ENCODE assay signal across 30 cellular contexts in genomic region chr3:20905210-20905805, GRCh38.
DNase-seq lines count a peak whose midpoint lies in the region; ATAC-seq and TF ChIP-seq lines count a peak whose summit lies in the region.
"Had no signal": no experiment of that assay in that cellular context is flagged by ENCODE, and none has a peak within 500 bp of the region (broad histone marks: within the 10 kb centered on the region; RNA-seq: fewer than 3 reads in every experiment).

No MANE protein-coding gene starts in this region.

- H4K20me1 ChIP-seq in mammary epithelial cell (ENCODE audit: insufficient read depth, low read length): no peaks in the 10 kb centered on the region

- WGBS in mammary epithelial cell (ENCODE audit: low coverage, missing lambda C conversion rate): 68% methylated on average over 8 of the region's 8 CpGs
- WGBS in trophoblast cell (ENCODE audit: extremely low coverage, insufficient coverage, insufficient read length): no CpG with 5 or more reads among the region's 8 CpGs

- no peak overlapping the region for H4K91ac ChIP-seq in trophoblast cell (ENCODE audit: low read depth, low read length)

- H3K9me3 ChIP-seq in mammary epithelial cell (replicated peaks; ENCODE audit: insufficient read depth, low read length) (no peaks in the 10 kb centered on the region), trophoblast cell (ENCODE audit: insufficient read depth, low read depth, low read length) (no peaks in the 10 kb centered on the region)
- H3K9me3 ChIP-seq: right atrium auricular region, testis had no signal

- H3K27ac Mint-ChIP-seq in activated CD8-positive, alpha-beta T cell treated with anti-CD3 and anti-CD28 coated beads, Interleukin-2, amount 10 ng/mL, durations not matched to agents 7 days and 5 days: no peak overlapping the region
- H3K27ac Mint-ChIP-seq in stimulated activated naive B cell treated with anti-CD40 and anti-IgM and Interleukin-4, amounts not matched to agents 10 μg/mL and 1 μg/mL and 100 μg/mL, for 72 hours: no peak overlapping the region
- H3K27ac Mint-ChIP-seq: activated naive CD4-positive, alpha-beta T cell treated with anti-CD3 and anti-CD28 coated beads, Interleukin-2, amount 50 U/mL, for 72 hours; T-helper 2 cell treated with Interferon-gamma antibody and Interleukin-4, amounts not matched to agents 5 μg/mL and 100 μg/mL, for 36 hours had no signal

- no peak overlapping the region for H3K14ac ChIP-seq in trophoblast cell (ENCODE audit: low read length)

- H3K27me3 ChIP-seq in mammary epithelial cell (ENCODE audit: insufficient read depth, low read length): no peaks in the 10 kb centered on the region
- no peaks in the 10 kb centered on the region for H3K27me3 ChIP-seq in trophoblast cell (ENCODE audit: insufficient read depth, low read length)
- H3K27me3 ChIP-seq: cardiac muscle cell, right atrium auricular region, testis had no signal

- H3K27me3 Mint-ChIP-seq in activated CD8-positive, alpha-beta T cell treated with anti-CD3 and anti-CD28 coated beads, Interleukin-2, amount 10 ng/mL, durations not matched to agents 7 days and 5 days (ENCODE audit: low read depth): no peaks in the 10 kb centered on the region
- H3K27me3 Mint-ChIP-seq in stimulated activated naive B cell treated with anti-CD40 and anti-IgM and Interleukin-4, amounts not matched to agents 10 μg/mL and 1 μg/mL and 100 μg/mL, for 72 hours: no peaks in the 10 kb centered on the region

- in situ Hi-C loops in mammary epithelial cell (cut with MboI; ENCODE audit: low sequenced_read_pairs in 2 of 2): no loop called here

- intact Hi-C loops in mammary epithelial cell (cut with micrococcal nuclease): no loop called here

- no peaks in the 10 kb centered on the region for H3K36me3 Mint-ChIP-seq in activated CD8-positive, alpha-beta T cell treated with anti-CD3 and anti-CD28 coated beads, Interleukin-2, amount 10 ng/mL, durations not matched to agents 7 days and 5 days (ENCODE audit: low read depth)
- no peaks in the 10 kb centered on the region for H3K36me3 Mint-ChIP-seq in stimulated activated naive B cell treated with anti-CD40 and anti-IgM and Interleukin-4, amounts not matched to agents 10 μg/mL and 1 μg/mL and 100 μg/mL, for 72 hours
- H3K36me3 Mint-ChIP-seq: activated naive CD4-positive, alpha-beta T cell treated with anti-CD3 and anti-CD28 coated beads, Interleukin-2, amount 50 U/mL, for 72 hours had no signal

- DNase-seq in NCI-H82 (lab: John Stamatoyannopoulos, UW): peak; percentile 20
- DNase-seq in NCI-H82 treated with DMSO at 0.1 percent for 48 hours (lab: John Stamatoyannopoulos, UW; ENCODE audit: unreplicated experiment): no peak
- peak; percentile 92 for DNase-seq in OCI-M1 (lab: John Stamatoyannopoulos, UW)
- DNase-seq in mammary epithelial cell: peak; percentile 1
- DNase-seq in trophoblast cell: peak; percentile 43 to 80
- DNase-seq in activated CD8-positive, alpha-beta T cell treated with anti-CD3 and anti-CD28 coated beads, Interleukin-2, amount 10 ng/mL, durations not matched to agents 7 days and 5 days: no peak
- DNase-seq in stimulated activated naive B cell treated with anti-CD40 and anti-IgM and Interleukin-4, amounts not matched to agents 10 μg/mL and 1 μg/mL and 100 μg/mL, for 72 hours: no peak
- no peak for DNase-seq in GF-D8 (lab: John Stamatoyannopoulos, UW)
- DNase-seq: activated CD4-positive, alpha-beta T cell treated with anti-CD3 and anti-CD28 coated beads for 48 hours; activated CD8-positive, alpha-beta memory T cell treated with anti-CD3 and anti-CD28 coated beads for 24 hours; activated T-cell treated with anti-CD3 and anti-CD28 coated beads for 4 hours; anterior cingulate cortex; DND-41; GOT3; mesenchymal stem cell; NCI-H1436; NCI-H2081 treated with DMSO at 0.1 percent for 48 hours; NCI-H2227 treated with DMSO at 0.1 percent for 48 hours; NCI-H526 treated with DMSO at 0.1 percent for 48 hours; stimulated activated CD4-positive, alpha-beta T cell treated with anti-CD3 and anti-CD28 coated beads, Interleukin-1b, Interleukin-23, amount 100 ng/mL, for 48 hours; stimulated activated naive CD8-positive, alpha-beta T cell treated with anti-CD3 and anti-CD28 coated beads, Interleukin-15, Interleukin-2, amounts not matched to agents 100 U/mL and 50 U/mL, for 24 hours; testis had no signal

- no peak overlapping the region for H2BK12ac ChIP-seq in trophoblast cell (ENCODE audit: low read length)

- H3K4me1 Mint-ChIP-seq in activated CD8-positive, alpha-beta T cell treated with anti-CD3 and anti-CD28 coated beads, Interleukin-2, amount 10 ng/mL, durations not matched to agents 7 days and 5 days (ENCODE audit: low read depth): no peaks in the 10 kb centered on the region
- H3K4me1 Mint-ChIP-seq in stimulated activated naive B cell treated with anti-CD40 and anti-IgM and Interleukin-4, amounts not matched to agents 10 μg/mL and 1 μg/mL and 100 μg/mL, for 72 hours: no peaks in the 10 kb centered on the region

- H3K4me3 Mint-ChIP-seq in activated CD8-positive, alpha-beta T cell treated with anti-CD3 and anti-CD28 coated beads, Interleukin-2, amount 10 ng/mL, durations not matched to agents 7 days and 5 days: no peak overlapping the region
- no peak overlapping the region for H3K4me3 Mint-ChIP-seq in stimulated activated naive B cell treated with anti-CD40 and anti-IgM and Interleukin-4, amounts not matched to agents 10 μg/mL and 1 μg/mL and 100 μg/mL, for 72 hours
- H3K4me3 Mint-ChIP-seq: T-helper 2 cell treated with Interferon-gamma antibody and Interleukin-4, amounts not matched to agents 5 μg/mL and 100 μg/mL, for 36 hours had no signal

- H3K4me3 ChIP-seq in mammary epithelial cell (replicated peaks in 1 of 3; ENCODE audit: insufficient read depth in 1 of 3, low read depth in 2 of 3, low read length in 3 of 3) (no peak overlapping the region), trophoblast cell (ENCODE audit: low read depth, low read length) (no peak overlapping the region)
- H3K4me3 ChIP-seq: cardiac muscle cell, right atrium auricular region, smooth muscle cell, testis had no signal

- H3K4me2 ChIP-seq in mammary epithelial cell (ENCODE audit: insufficient read depth, low read depth, low read length) (no peak overlapping the region), trophoblast cell (ENCODE audit: low read length) (no peak overlapping the region)
- H3K4me2 ChIP-seq: KMS-11, smooth muscle cell had no signal

- H3K18ac ChIP-seq in trophoblast cell (ENCODE audit: low read length): no peak overlapping the region

- H3K9ac ChIP-seq in mammary epithelial cell (ENCODE audit: insufficient read depth, low read length) (no peak overlapping the region), trophoblast cell (ENCODE audit: low read length) (no peak overlapping the region)
- H3K9ac ChIP-seq: KMS-11 had no signal

- H3K27ac ChIP-seq in mammary epithelial cell (ENCODE audit: insufficient read depth, low read depth, low read length) (no peak overlapping the region), trophoblast cell (ENCODE audit: low read depth, low read length) (no peak overlapping the region)
- H3K27ac ChIP-seq: 22Rv1, cardiac muscle cell, KMS-11, right atrium auricular region, testis had no signal

- H4K12ac ChIP-seq in trophoblast cell (ENCODE audit: low read depth, low read length): no peak overlapping the region

- no peak overlapping the region for H3K23ac ChIP-seq in trophoblast cell (ENCODE audit: low read length)

- CTCF ChIA-PET in mammary epithelial cell (lab: Charles Lee; ENCODE audit: low non-redundant PET): no interaction called here
- CTCF ChIA-PET in activated CD8-positive, alpha-beta T cell treated with anti-CD3 and anti-CD28 coated beads, Interleukin-2, amount 10 ng/mL, durations not matched to agents 7 days and 5 days (lab: Charles Lee): no interaction called here

- H3K9me3 Mint-ChIP-seq in activated CD8-positive, alpha-beta T cell treated with anti-CD3 and anti-CD28 coated beads, Interleukin-2, amount 10 ng/mL, durations not matched to agents 7 days and 5 days (ENCODE audit: insufficient read depth): peaks cover 22% of the 10 kb centered on the region
- peaks cover 0 to 3% of the 10 kb centered on the region in 2 donors for H3K9me3 Mint-ChIP-seq in stimulated activated naive B cell treated with anti-CD40 and anti-IgM and Interleukin-4, amounts not matched to agents 10 μg/mL and 1 μg/mL and 100 μg/mL, for 72 hours

- POLR2A ChIA-PET in activated CD8-positive, alpha-beta T cell treated with anti-CD3 and anti-CD28 coated beads, Interleukin-2, amount 10 ng/mL, durations not matched to agents 7 days and 5 days (lab: Charles Lee): no interaction called here

- ATAC-seq in activated CD8-positive, alpha-beta T cell treated with anti-CD3 and anti-CD28 coated beads, Interleukin-2, amount 10 ng/mL, durations not matched to agents 7 days and 5 days: no peak
- no peak for ATAC-seq in stimulated activated naive B cell treated with anti-CD40 and anti-IgM and Interleukin-4, amounts not matched to agents 10 μg/mL and 1 μg/mL and 100 μg/mL, for 72 hours (replicated peaks)
- ATAC-seq: activated naive CD4-positive, alpha-beta T cell treated with anti-CD3 and anti-CD28 coated beads, Interleukin-2, amount 50 U/mL, for 72 hours; left lobe of liver; stimulated activated naive CD8-positive, alpha-beta T cell treated with anti-CD3 and anti-CD28 coated beads, Interleukin-15, Interleukin-2, amounts not matched to agents 100 U/mL and 50 U/mL, for 24 hours had no signal

- H3K36me3 ChIP-seq in mammary epithelial cell (ENCODE audit: insufficient read depth, low read length): no peaks in the 10 kb centered on the region
- H3K36me3 ChIP-seq in trophoblast cell (ENCODE audit: control insufficient read depth in 1 of 2, insufficient read depth in 2 of 2, low read length in 2 of 2): no peaks in the 10 kb centered on the region
- H3K36me3 ChIP-seq: cardiac muscle cell, right atrium auricular region had no signal

- no peak overlapping the region for H2BK120ac ChIP-seq in trophoblast cell (ENCODE audit: insufficient read depth, low read length, poor library complexity)

- no peak overlapping the region for H4K8ac ChIP-seq in trophoblast cell (ENCODE audit: low read depth, low read length)

- H3K79me1 ChIP-seq in trophoblast cell (ENCODE audit: low read length): no peaks in the 10 kb centered on the region

- H3K79me2 ChIP-seq in mammary epithelial cell (ENCODE audit: insufficient read depth, low read length) (no peaks in the 10 kb centered on the region), trophoblast cell (ENCODE audit: control insufficient read depth, insufficient read depth, low read length, poor library complexity) (no peaks in the 10 kb centered on the region)

- no peak for TF ChIP-seq CTCF in mammary epithelial cell (conservative IDR thresholded peaks at IDR 0.05 in 1 of 2, IDR thresholded peaks at IDR 0.05 in 1 of 2; ENCODE audit: extremely low read depth in 1 of 2, insufficient read depth in 1 of 2, low read depth in 1 of 2, low read length in 2 of 2)

- H2AK5ac ChIP-seq in trophoblast cell (ENCODE audit: low read length): no peak overlapping the region

- H3K4ac ChIP-seq in trophoblast cell (ENCODE audit: low read depth, low read length): no peak overlapping the region

- no peak overlapping the region for H2BK5ac ChIP-seq in trophoblast cell (ENCODE audit: low read depth, low read length, poor library complexity)

- BruUV-seq in mammary epithelial cell (replicated peaks; lab: Mats Ljungman, UMichigan): no TSS peak

- H2AFZ ChIP-seq in mammary epithelial cell (ENCODE audit: low read depth, low read length) (no peak overlapping the region), trophoblast cell (ENCODE audit: insufficient read depth, low read length, poor library complexity) (no peak overlapping the region)

- dilution Hi-C loops in mammary epithelial cell (cut with HindIII; ENCODE audit: low sequenced_read_pairs): no loop called here

- no peaks in the 10 kb centered on the region for H3K4me1 ChIP-seq in mammary epithelial cell (ENCODE audit: insufficient read depth, low read length)
- no peaks in the 10 kb centered on the region for H3K4me1 ChIP-seq in trophoblast cell (ENCODE audit: control insufficient read depth in 1 of 2, insufficient read depth in 2 of 2, low read length in 2 of 2)
- H3K4me1 ChIP-seq: right atrium auricular region, testis had no signal

Comparison
In these comparisons a context has a peak if more than half of its experiments do, and no peak if none do; other contexts are left out.
1. DNase-seq: peak in NCI-H82 (single experiment), OCI-M1 (single experiment), mammary epithelial cell (single experiment) and trophoblast cell (2 of 2); none in NCI-H82 treated with DMSO at 0.1 percent for 48 hours (single experiment), activated CD8-positive, alpha-beta T cell treated with anti-CD3 and anti-CD28 coated beads, Interleukin-2, amount 10 ng/mL, durations not matched to agents 7 days and 5 days (single experiment), stimulated activated naive B cell treated with anti-CD40 and anti-IgM and Interleukin-4, amounts not matched to agents 10 μg/mL and 1 μg/mL and 100 μg/mL, for 72 hours (single experiment) and GF-D8 (single experiment).